ENCODE assay signal across 4 cellular contexts in genomic region chr1:60692031-60692430, GRCh38.
"Had no signal": no experiment of that assay in that cellular context is flagged by ENCODE, and none has a peak within 500 bp of the region (broad histone marks: within the 10 kb centered on the region; RNA-seq: fewer than 3 reads in every experiment).

No MANE protein-coding gene starts in this region.

- DNase-seq: IMR-90 had no signal

- H3K27me3 Mint-ChIP-seq: IgD-negative memory B cell had no signal

- H3K4me3 Mint-ChIP-seq: IgD-negative memory B cell had no signal

- H3K27ac ChIP-seq: HL-60 had no signal

- H3K4me3 ChIP-seq: K562 had no signal
